1 cellular context compared by ENCODE assay signal in genomic region chr12:32399373-32400113, GRCh38.
TF ChIP-seq lines count a peak whose summit lies in the region.

FGD4 (plus strand) TSS chr12:32399558.

TF ChIP-seq in IMR-90, 13 proteins besides CTCF, POLR2A, EP300 and RAD21 (continued from another document):
- no peak for TF ChIP-seq RCOR1 (IDR thresholded peaks at IDR 0.05; ENCODE audit: insufficient replicate concordance, low read length)
